In genomic region chr11:86246293-86246675, GRCh38 we compare ENCODE assay signal across 8 cellular contexts. TPM values are rescaled to one million over a fixed set of nuclear protein-coding genes. Genes with fewer than 3 reads are reported as not detected.
DNase-seq lines count a peak whose midpoint lies in the region; ATAC-seq and TF ChIP-seq lines count a peak whose summit lies in the region.

No MANE protein-coding gene starts in this region.

- DNase-seq in PC-9: no peak
- no peak for DNase-seq in foreskin fibroblast
- DNase-seq in gastrocnemius medialis: no peak
- DNase-seq in epidermal melanocyte (ENCODE audit: insufficient read length, low spot score): no peak
- DNase-seq in NCI-H1694 (lab: John Stamatoyannopoulos, UW): no peak
- no peak for DNase-seq in GM20000 (ENCODE audit: low spot score)

- H3K9me2 ChIP-seq in PC-9 (ENCODE audit: insufficient read depth): no peaks in the 10 kb centered on the region

- H3K36me3 ChIP-seq in ES-I3 (ENCODE audit: insufficient read depth, low read length) (no peaks in the 10 kb centered on the region), PC-9 (ENCODE audit: low read depth) (peaks cover 12% of the 10 kb centered on the region), gastrocnemius medialis (no peaks in the 10 kb centered on the region)

- H3K9me3 ChIP-seq in ES-I3 (ENCODE audit: control insufficient read depth, insufficient read depth, low read length) (no peaks in the 10 kb centered on the region), PC-9 (ENCODE audit: insufficient read depth, low read depth) (no peaks in the 10 kb centered on the region), gastrocnemius medialis (no peaks in the 10 kb centered on the region)

- peaks cover 5% of the 10 kb centered on the region; the same call in 1 of the 2 replicates for H3F3A ChIP-seq in PC-9 (ENCODE audit: insufficient read depth, low read depth)

- TF ChIP-seq POLR2A in gastrocnemius medialis (IDR thresholded peaks at IDR 0.05): no peak

- ATAC-seq in gastrocnemius medialis (no peak), HG03378 (IDR thresholded peaks at IDR 0.05; ENCODE audit: unreplicated experiment) (no peak)

- peaks cover 47% of the 10 kb centered on the region for H4K20me1 ChIP-seq in PC-9 (ENCODE audit: insufficient read depth)

- peak overlapping the region; percentile 80 for H3K4me2 ChIP-seq in PC-9

- H3K9ac ChIP-seq in ES-I3 (ENCODE audit: low read depth, low read length): peak overlapping the region; percentile 96; the same call in 1 of the 2 replicates

- intact Hi-C loops in PC-9 (cut with micrococcal nuclease; ENCODE audit: unreplicated experiment): loop anchor here (10.0 kb wide), 1 partner anchor 581 kb away; the partner anchor contains the start of gene CREBZF
- intact Hi-C loops in gastrocnemius medialis (cut with DNase I; ENCODE audit: low total_unique reads): loop anchor here (5.0 to 10.0 kb wide), 4 partner anchors 429 to 709 kb away; partner anchors contain the start of genes FZD4, ME3 and TMEM126A

- POLR2A ChIA-PET in PC-9 (lab: Charles Lee; ENCODE audit: unreplicated experiment): no interaction called here

- H3K4me3 ChIP-seq in PC-9: peak overlapping the region; percentile 67
- peak overlapping the region; percentile 75 to 93 for H3K4me3 ChIP-seq in foreskin fibroblast (ENCODE audit: low read depth in 1 of 2, low read length in 2 of 2)
- H3K4me3 ChIP-seq in gastrocnemius medialis: peak overlapping the region; percentile 88 to 94 (median 92)

- H3K27ac ChIP-seq in PC-9: peak overlapping the region; percentile 92
- H3K27ac ChIP-seq in gastrocnemius medialis: no peak overlapping the region

- H3K27me3 ChIP-seq in PC-9 (ENCODE audit: insufficient read depth, low read depth): no peaks in the 10 kb centered on the region
- no peaks in the 10 kb centered on the region for H3K27me3 ChIP-seq in gastrocnemius medialis

- in situ Hi-C loops in gastrocnemius medialis (cut with MboI; ENCODE audit: low sequenced_read_pairs in 4 of 4): loop anchor here in 1 of 4 donors (25.0 kb wide), 1 partner anchor 634 kb away; no protein-coding TSS in a partner anchor

- CTCF ChIA-PET in PC-9 (lab: Charles Lee): no interaction called here

- no peak for TF ChIP-seq CTCF in PC-9 (conservative IDR thresholded peaks at IDR 0.05)
- no peak for TF ChIP-seq CTCF in foreskin fibroblast (IDR thresholded peaks at IDR 0.05; ENCODE audit: low read depth, low read length)
- no peak for TF ChIP-seq CTCF in gastrocnemius medialis (IDR thresholded peaks at IDR 0.05 in 4 of 5, conservative IDR thresholded peaks at IDR 0.05 in 1 of 5)
- no peak for TF ChIP-seq CTCF in GM20000 (IDR thresholded peaks at IDR 0.05; ENCODE audit: extremely low read depth, missing control alignments)

- BruUV-seq in PC-9 (replicated peaks; lab: Mats Ljungman, UMichigan): no TSS peak

- H2AFZ ChIP-seq in PC-9: peak overlapping the region; percentile 82; the same call in 1 of the 2 replicates

- H3K4me1 ChIP-seq in ES-I3 (ENCODE audit: insufficient read depth, low read length) (no peaks in the 10 kb centered on the region), PC-9 (replicated peaks; ENCODE audit: insufficient read depth) (peaks cover 53% of the 10 kb centered on the region), gastrocnemius medialis (peaks cover 15 to 37% of the 10 kb centered on the region in 2 donors)

- H3K79me2 ChIP-seq in PC-9 (ENCODE audit: low read depth): peaks cover 62% of the 10 kb centered on the region

RNA-seq across cellular contexts. Expression of gene EED, which starts 1.7 kb away (rescaled TPM):
- total RNA-seq in PC-9 (2021) (33.4 and 37.4 TPM in 2 replicates), gastrocnemius medialis (10 to 100 TPM in 1 of 4 donors, 1 to 10 TPM in 3; 5.2 to 12.1 (median 8.5) TPM)

RNA-seq across cellular contexts. Expression of gene HIKESHI, which starts 55.8 kb away (rescaled TPM):
- total RNA-seq in PC-9 (2021) (34.5 and 42.0 TPM in 2 replicates), gastrocnemius medialis (10 to 100 TPM; 30.1 to 60.9 (median 51.8) TPM)
